In genomic region chr1:116360435-116361173, GRCh38 we compare ENCODE assay signal across 11 cellular contexts. TPM values are rescaled to one million over a fixed set of nuclear protein-coding genes. Genes with fewer than 3 reads are reported as not detected.
DNase-seq lines count a peak whose midpoint lies in the region; ATAC-seq lines count a peak whose summit lies in the region.
"Had no signal": no experiment of that assay in that cellular context is flagged by ENCODE, and none has a peak within 500 bp of the region (broad histone marks: within the 10 kb centered on the region; RNA-seq: fewer than 3 reads in every experiment).

No MANE protein-coding gene starts in this region.

- no peaks in the 10 kb centered on the region for H3K36me3 Mint-ChIP-seq in activated CD4-positive, alpha-beta T cell treated with anti-CD3 and anti-CD28 coated beads, Interleukin-2, amount 10 ng/mL, durations not matched to agents 7 days and 5 days (ENCODE audit: low read depth)
- H3K36me3 Mint-ChIP-seq: activated naive CD8-positive, alpha-beta T cell treated with anti-CD3 and anti-CD28 coated beads, Interleukin-2, amount 10 ng/mL, durations not matched to agents 7 days and 5 days had no signal

- H3K9me3 Mint-ChIP-seq in activated CD4-positive, alpha-beta T cell treated with anti-CD3 and anti-CD28 coated beads, Interleukin-2, amount 10 ng/mL, durations not matched to agents 7 days and 5 days: no peaks in the 10 kb centered on the region
- H3K9me3 Mint-ChIP-seq: activated naive CD8-positive, alpha-beta T cell treated with anti-CD3 and anti-CD28 coated beads, Interleukin-2, amount 10 ng/mL, durations not matched to agents 7 days and 5 days; stimulated activated naive CD8-positive, alpha-beta T cell treated with anti-CD3 and anti-CD28 coated beads, Interleukin-15, Interleukin-2, amounts not matched to agents 100 ng/mL and 50 ng/mL, for 24 hours had no signal

- no peak for ATAC-seq in HG03280 (IDR thresholded peaks at IDR 0.05; ENCODE audit: unreplicated experiment)
- ATAC-seq in HG03342 (IDR thresholded peaks at IDR 0.05; ENCODE audit: unreplicated experiment): no peak

- H3K4me3 Mint-ChIP-seq in activated CD4-positive, alpha-beta T cell treated with anti-CD3 and anti-CD28 coated beads, Interleukin-2, amount 10 ng/mL, durations not matched to agents 7 days and 5 days: no peak overlapping the region
- H3K4me3 Mint-ChIP-seq: activated naive CD8-positive, alpha-beta T cell treated with anti-CD3 and anti-CD28 coated beads, Interleukin-2, amount 10 ng/mL, durations not matched to agents 7 days and 5 days; stimulated activated naive CD8-positive, alpha-beta T cell treated with anti-CD3 and anti-CD28 coated beads, Interleukin-15, Interleukin-2, amounts not matched to agents 100 ng/mL and 50 ng/mL, for 24 hours had no signal

- H3K4me1 Mint-ChIP-seq in activated CD4-positive, alpha-beta T cell treated with anti-CD3 and anti-CD28 coated beads, Interleukin-2, amount 10 ng/mL, durations not matched to agents 7 days and 5 days: peaks cover 17% of the 10 kb centered on the region

- POLR2A ChIA-PET in activated CD4-positive, alpha-beta T cell treated with anti-CD3 and anti-CD28 coated beads, Interleukin-2, amount 10 ng/mL, durations not matched to agents 7 days and 5 days (lab: Charles Lee): no interaction called here

- CTCF ChIA-PET in activated CD4-positive, alpha-beta T cell treated with anti-CD3 and anti-CD28 coated beads, Interleukin-2, amount 10 ng/mL, durations not matched to agents 7 days and 5 days (lab: Charles Lee): no interaction called here

- H3K27me3 Mint-ChIP-seq in activated CD4-positive, alpha-beta T cell treated with anti-CD3 and anti-CD28 coated beads, Interleukin-2, amount 10 ng/mL, durations not matched to agents 7 days and 5 days: no peaks in the 10 kb centered on the region
- H3K27me3 Mint-ChIP-seq: activated naive CD8-positive, alpha-beta T cell treated with anti-CD3 and anti-CD28 coated beads, Interleukin-2, amount 10 ng/mL, durations not matched to agents 7 days and 5 days; stimulated activated naive CD8-positive, alpha-beta T cell treated with anti-CD3 and anti-CD28 coated beads, Interleukin-15, Interleukin-2, amounts not matched to agents 100 ng/mL and 50 ng/mL, for 24 hours had no signal

- DNase-seq in activated CD4-positive, alpha-beta T cell treated with anti-CD3 and anti-CD28 coated beads, Interleukin-2, amount 10 ng/mL, durations not matched to agents 7 days and 5 days: peak; percentile 15
- no peak for DNase-seq in activated CD4-positive, alpha-beta T cell treated with anti-CD3 and anti-CD28 coated beads, Interleukin-2, amount 50 U/mL, for 1 hour
- DNase-seq in OCI-M1 (lab: John Stamatoyannopoulos, UW) (peak; percentile 64), fibroblast of peridontal ligament (ENCODE audit: extremely low read depth) (peak; percentile 43), superior temporal gyrus (ENCODE audit: extremely low spot score) (peak; percentile 69)
- no peak for DNase-seq in activated CD8-positive, alpha-beta memory T cell treated with anti-CD3 and anti-CD28 coated beads, Interleukin-2, amount 50 U/mL, for 48 hours
- DNase-seq: activated naive CD8-positive, alpha-beta T cell treated with anti-CD3 and anti-CD28 coated beads, Interleukin-2, amount 10 ng/mL, durations not matched to agents 7 days and 5 days; NCI-H1417 had no signal

- H3K27ac Mint-ChIP-seq in activated CD4-positive, alpha-beta T cell treated with anti-CD3 and anti-CD28 coated beads, Interleukin-2, amount 10 ng/mL, durations not matched to agents 7 days and 5 days: no peak overlapping the region
- H3K27ac Mint-ChIP-seq: activated naive CD8-positive, alpha-beta T cell treated with anti-CD3 and anti-CD28 coated beads, Interleukin-2, amount 10 ng/mL, durations not matched to agents 7 days and 5 days; stimulated activated naive CD8-positive, alpha-beta T cell treated with anti-CD3 and anti-CD28 coated beads, Interleukin-15, Interleukin-2, amounts not matched to agents 100 ng/mL and 50 ng/mL, for 24 hours had no signal

RNA-seq across cellular contexts. Expression of gene ATP1A1, which starts 12.4 kb away (rescaled TPM):
- 100 to 1,000 TPM; 260 to 274 TPM for total RNA-seq in activated CD4-positive, alpha-beta T cell treated with anti-CD3 and anti-CD28 coated beads, Interleukin-2, amount 10 ng/mL, durations not matched to agents 7 days and 5 days

Comparison
In these comparisons a context has a peak if more than half of its experiments do, and no peak if none do; other contexts are left out.
1. DNase-seq: peak in activated CD4-positive, alpha-beta T cell treated with anti-CD3 and anti-CD28 coated beads, Interleukin-2, amount 10 ng/mL, durations not matched to agents 7 days and 5 days (single experiment), OCI-M1 (single experiment), fibroblast of peridontal ligament (single experiment) and superior temporal gyrus (single experiment); none in activated CD4-positive, alpha-beta T cell treated with anti-CD3 and anti-CD28 coated beads, Interleukin-2, amount 50 U/mL, for 1 hour (single experiment) and activated CD8-positive, alpha-beta memory T cell treated with anti-CD3 and anti-CD28 coated beads, Interleukin-2, amount 50 U/mL, for 48 hours (single experiment).